Comparison of ENCODE assay signal across 10 cellular contexts in the genomic region with DNA sequence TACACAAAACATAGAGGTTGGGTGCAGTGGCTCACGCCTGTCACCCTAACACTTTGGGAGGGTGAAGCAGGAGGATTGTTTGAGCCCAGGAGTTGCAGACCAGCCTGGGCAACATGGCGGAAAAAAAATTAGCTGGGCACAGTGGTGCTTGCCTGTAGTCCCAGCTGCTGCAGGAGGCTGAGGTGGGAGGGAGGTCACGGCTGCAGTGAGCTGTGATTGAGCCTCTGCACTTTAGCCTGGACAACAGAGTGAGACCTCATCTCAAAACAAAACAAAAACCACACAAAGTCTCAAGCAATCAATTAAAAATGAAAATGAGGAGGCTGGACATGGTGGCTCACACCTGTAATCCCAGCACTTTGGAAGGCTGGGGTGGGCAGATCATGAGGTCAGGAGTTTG. TPM values are rescaled to one million over a fixed set of nuclear protein-coding genes. Genes with fewer than 3 reads are reported as not detected.
A peak's percentile ranks its signal among the peaks of the same experiment; 100 is the strongest.
DNase-seq lines count a peak whose midpoint lies in the region; ATAC-seq, FAIRE-seq and TF ChIP-seq lines count a peak whose summit lies in the region.
"Had no signal": no experiment of that assay in that cellular context is flagged by ENCODE, and none has a peak within 500 bp of the region (broad histone marks: within the 10 kb centered on the region; RNA-seq: fewer than 3 reads in every experiment).

No MANE protein-coding gene starts in this region.

- no peak for TF ChIP-seq CTCF in PC-3 (conservative IDR thresholded peaks at IDR 0.05; ENCODE audit: low read depth, low read length)

- H3K36me3 ChIP-seq in CD4-positive, CD25-positive, alpha-beta regulatory T cell (ENCODE audit: control insufficient read depth, insufficient read depth, low read length), result peaks cover 6% of the 10 kb centered on the region
- peaks cover 26% of the 10 kb centered on the region for H3K36me3 ChIP-seq in PC-3 (ENCODE audit: low read depth, low read length)

- H2AFZ ChIP-seq in PC-3 (ENCODE audit: low read length), result no peak overlapping the region

- H3K4me1 ChIP-seq in CD4-positive, CD25-positive, alpha-beta regulatory T cell (ENCODE audit: control insufficient read depth, insufficient read depth, low read length, poor library complexity, severe bottlenecking), result peaks cover 65% of the 10 kb centered on the region
- H3K4me1 ChIP-seq in PC-3 (ENCODE audit: insufficient read depth, low read length), result peaks cover 29% of the 10 kb centered on the region

- peak overlapping the region; percentile 55 for H3K27ac ChIP-seq in CD4-positive, CD25-positive, alpha-beta regulatory T cell (ENCODE audit: insufficient read depth, low read length, poor library complexity, severe bottlenecking)
- no peak overlapping the region for H3K27ac ChIP-seq in PC-3 (ENCODE audit: low read length)

- no peaks in the 10 kb centered on the region for H3K9me3 ChIP-seq in CD4-positive, CD25-positive, alpha-beta regulatory T cell (ENCODE audit: control insufficient read depth in 2 of 2, low read length in 2 of 2)
- H3K9me3 ChIP-seq in PC-3 (ENCODE audit: low read length), result no peaks in the 10 kb centered on the region

- H3K9me2 ChIP-seq in PC-3 (replicated peaks; ENCODE audit: low read length), result no peaks in the 10 kb centered on the region

- peak overlapping the region; percentile 75 for H3K4me3 ChIP-seq in CD4-positive, CD25-positive, alpha-beta regulatory T cell (ENCODE audit: low read depth, low read length)
- peak overlapping the region; percentile 33; the same call in 1 of the 2 replicates for H3K4me3 ChIP-seq in PC-3 (ENCODE audit: low read length)
- H3K4me3 ChIP-seq: smooth muscle cell had no signal

- H4K20me1 ChIP-seq in PC-3 (ENCODE audit: low read length), result peaks cover 91% of the 10 kb centered on the region

- H3K4me1 Mint-ChIP-seq in CD4-positive, CD25-positive, alpha-beta regulatory T cell, result peaks cover 15 to 65% (median 37%) of the 10 kb centered on the region in 4 donors
- H3K4me1 Mint-ChIP-seq in effector memory CD8-positive, alpha-beta T cell (ENCODE audit: low read depth in 2 of 2), result peaks cover 21 to 23% of the 10 kb centered on the region in 2 donors

- H3K9me3 Mint-ChIP-seq in CD4-positive, CD25-positive, alpha-beta regulatory T cell, result no peaks in the 10 kb centered on the region
- no peaks in the 10 kb centered on the region for H3K9me3 Mint-ChIP-seq in effector memory CD8-positive, alpha-beta T cell

- H3K27me3 Mint-ChIP-seq in CD4-positive, CD25-positive, alpha-beta regulatory T cell, result no peaks in the 10 kb centered on the region
- H3K27me3 Mint-ChIP-seq in effector memory CD8-positive, alpha-beta T cell, result no peaks in the 10 kb centered on the region

- no peak for ATAC-seq in CD4-positive, CD25-positive, alpha-beta regulatory T cell (ENCODE audit: low read depth in 2 of 2)
- ATAC-seq in PC-3 (no peak), GM19452 (IDR thresholded peaks at IDR 0.05; ENCODE audit: unreplicated experiment) (no peak), HG03432 (IDR thresholded peaks at IDR 0.05; ENCODE audit: unreplicated experiment) (no peak)
- ATAC-seq in effector memory CD8-positive, alpha-beta T cell (replicated peaks), result no peak

- intact Hi-C loops in PC-3 (cut with micrococcal nuclease), result no loop called here

- H3K36me3 Mint-ChIP-seq in CD4-positive, CD25-positive, alpha-beta regulatory T cell, result no peaks in the 10 kb centered on the region
- peaks cover 41% of the 10 kb centered on the region for H3K36me3 Mint-ChIP-seq in effector memory CD8-positive, alpha-beta T cell (ENCODE audit: insufficient read depth)

- H3F3A ChIP-seq in PC-3 (ENCODE audit: low read length, unreplicated experiment), result peaks cover 11% of the 10 kb centered on the region

- H3K27me3 ChIP-seq in CD4-positive, CD25-positive, alpha-beta regulatory T cell (ENCODE audit: control insufficient read depth, insufficient read depth, low read length), result no peaks in the 10 kb centered on the region
- H3K27me3 ChIP-seq in PC-3 (ENCODE audit: low read length), result no peaks in the 10 kb centered on the region

- TF ChIP-seq POLR2A in GM12891 (IDR thresholded peaks at IDR 0.05; ENCODE audit: low read depth, low read length), result no peak

- CTCF ChIA-PET in PC-3 (lab: Charles Lee), result no interaction called here

- BruUV-seq in PC-3 (replicated peaks; lab: Mats Ljungman, UMichigan), result no TSS peak

- H3K27ac Mint-ChIP-seq in CD4-positive, CD25-positive, alpha-beta regulatory T cell, result peak overlapping the region in 2 of 3 donors; percentile 77 to 78
- peak overlapping the region; percentile 60 to 88 for H3K27ac Mint-ChIP-seq in effector memory CD8-positive, alpha-beta T cell

- peak overlapping the region; percentile 48; the same call in 1 of the 2 replicates for H3K4me2 ChIP-seq in PC-3 (ENCODE audit: low read length)
- H3K4me2 ChIP-seq: smooth muscle cell had no signal

- H3K79me2 ChIP-seq in PC-3 (ENCODE audit: low read length), result peaks cover 100% of the 10 kb centered on the region

- POLR2A ChIA-PET in PC-3 (lab: Charles Lee; ENCODE audit: unreplicated experiment), result no interaction called here

- peak overlapping the region; percentile 76 to 95 (median 78) for H3K4me3 Mint-ChIP-seq in CD4-positive, CD25-positive, alpha-beta regulatory T cell
- peak overlapping the region in 1 of 2 donors; percentile 80 for H3K4me3 Mint-ChIP-seq in effector memory CD8-positive, alpha-beta T cell

- no peak overlapping the region for H3K9ac ChIP-seq in PC-3 (ENCODE audit: low read length)

- DNase-seq in CD4-positive, CD25-positive, alpha-beta regulatory T cell, result no peak
- DNase-seq in GM12891 (ENCODE audit: insufficient read length, low spot score) (no peak), PC-3 (no peak), HUDEP-2 (lab: John Stamatoyannopoulos, UW; ENCODE audit: unreplicated experiment in 76 of 76) (no peak), middle frontal gyrus (ENCODE audit: extremely low spot score, low spot score) (no peak)
- DNase-seq in effector memory CD8-positive, alpha-beta T cell, result no peak
- DNase-seq: NCI-H1694 treated with DMSO at 0.1 percent for 48 hours had no signal

- peak; percentile 64 for FAIRE-seq in GM12891 (lab: Jason Lieb, UNC)

TF ChIP-seq in GM12891, 5 proteins besides CTCF, POLR2A, EP300 and RAD21:
- no peak for TF ChIP-seq TAF1 (IDR thresholded peaks at IDR 0.05; ENCODE audit: low read depth, low read length)
- no peak for TF ChIP-seq POU2F2 (IDR thresholded peaks at IDR 0.05; ENCODE audit: low read depth, low read length)

RNA-seq across cellular contexts. Expression of a gene that starts 4.9 kb away (rescaled TPM):
- 312 TPM for total RNA-seq in CD4-positive, CD25-positive, alpha-beta regulatory T cell
- polyA plus RNA-seq in CD4-positive, CD25-positive, alpha-beta regulatory T cell, result 10 to 100 TPM; 79.2 to 99.4 (median 94.9) TPM
- 88.3 TPM for polyA plus RNA-seq in GM12891 (2012; ENCODE audit: low read depth, missing spikeins)
- 90.0 and 112 TPM in 2 replicates for total RNA-seq in PC-3 (2014; rRNA removed)

RNA-seq across cellular contexts. Expression of a gene that starts 32.1 kb away (rescaled TPM):
- total RNA-seq in CD4-positive, CD25-positive, alpha-beta regulatory T cell, result 84.8 TPM
- 100 to 1,000 TPM; 170 to 254 (median 192) TPM for polyA plus RNA-seq in CD4-positive, CD25-positive, alpha-beta regulatory T cell
- 118 TPM for polyA plus RNA-seq in GM12891 (2012; ENCODE audit: low read depth, missing spikeins)
- total RNA-seq in PC-3 (2014; rRNA removed), result 98.4 and 115 TPM in 2 replicates
